Comparison of ENCODE assay signal across 8 cellular contexts in the genomic region with DNA sequence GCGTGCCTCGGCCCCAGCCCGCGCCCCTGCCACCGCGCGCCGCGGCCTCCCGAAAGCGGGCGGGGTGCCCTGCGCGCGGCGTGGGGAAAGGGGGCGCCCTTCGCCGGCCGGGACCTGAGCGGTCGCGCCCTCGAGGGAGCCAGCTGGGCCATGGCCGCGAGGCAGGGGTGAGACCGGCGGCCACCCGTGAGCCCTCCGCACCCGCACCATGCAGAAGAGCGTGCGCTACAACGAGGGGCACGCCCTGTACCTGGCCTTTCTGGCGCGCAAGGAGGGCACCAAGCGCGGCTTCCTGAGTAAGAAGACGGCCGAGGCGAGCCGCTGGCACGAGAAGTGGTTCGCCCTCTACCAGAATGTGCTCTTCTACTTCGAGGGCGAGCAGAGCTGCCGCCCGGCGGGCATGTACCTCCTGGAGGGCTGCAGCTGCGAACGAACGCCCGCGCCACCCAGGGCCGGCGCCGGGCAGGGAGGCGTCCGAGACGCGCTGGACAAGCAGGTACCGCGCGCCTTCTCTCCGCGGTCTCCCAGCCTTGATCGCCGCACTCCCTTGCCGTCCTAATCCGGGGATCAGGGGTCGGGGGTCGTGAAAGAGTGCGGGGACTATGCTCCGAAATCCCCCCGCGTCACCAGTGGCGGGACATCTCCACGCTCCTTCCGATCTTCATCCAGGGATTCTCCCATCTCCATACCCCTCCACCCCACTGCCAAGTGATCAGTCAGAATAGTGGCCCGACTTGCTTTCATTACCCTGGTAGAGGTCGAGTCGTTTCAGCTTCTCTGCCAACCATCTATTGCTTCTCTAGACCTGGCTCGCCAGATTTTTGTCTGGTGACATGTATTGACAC. TPM values are rescaled to one million over a fixed set of nuclear protein-coding genes. Genes with fewer than 3 reads are reported as not detected.
DNase-seq lines count a peak whose midpoint lies in the region; ATAC-seq and TF ChIP-seq lines count a peak whose summit lies in the region.

No MANE protein-coding gene starts in this region.

- peak overlapping the region; percentile 90 to 95 for H3K4me3 Mint-ChIP-seq in activated T-cell treated with anti-CD3 and anti-CD28 coated beads, Interleukin-2, amount 50 U/mL, for 72 hours
- H3K4me3 Mint-ChIP-seq in nephron: peak overlapping the region; percentile 75 to 77 (median 76)

- peak overlapping the region; percentile 52 for H3K4me3 ChIP-seq in fibroblast of the aortic adventitia (ENCODE audit: low read depth, low read length)

- peak; percentile 28 for DNase-seq in 8988T
- DNase-seq in HT-29 (ENCODE audit: low spot score): peak; percentile 85
- peak; percentile 66 to 71 for DNase-seq in activated T-cell treated with anti-CD3 and anti-CD28 coated beads, Interleukin-2, amount 50 U/mL, for 72 hours
- no peak for DNase-seq in fibroblast of the aortic adventitia (ENCODE audit: low read depth)
- DNase-seq in substantia nigra (lab: John Stamatoyannopoulos, UW): peak in 37 of 49 donors; percentile 17 to 84 (median 42)
- no peak for DNase-seq in Ammon's horn (ENCODE audit: low spot score)

- H3K36me3 Mint-ChIP-seq in activated T-cell treated with anti-CD3 and anti-CD28 coated beads, Interleukin-2, amount 50 U/mL, for 72 hours (ENCODE audit: insufficient read depth in 2 of 2): peaks cover 8 to 9% of the 10 kb centered on the region in 2 donors
- no peaks in the 10 kb centered on the region for H3K36me3 Mint-ChIP-seq in nephron (ENCODE audit: low read depth)

- peaks cover 55% of the 10 kb centered on the region for H3K4me1 Mint-ChIP-seq in activated T-cell treated with anti-CD3 and anti-CD28 coated beads, Interleukin-2, amount 50 U/mL, for 72 hours (ENCODE audit: low read depth)
- H3K4me1 Mint-ChIP-seq in nephron: peaks cover 16% of the 10 kb centered on the region

- ATAC-seq in activated T-cell treated with anti-CD3 and anti-CD28 coated beads, Interleukin-2, amount 50 U/mL, for 72 hours (replicated peaks in 1 of 2): peak; percentile 65 to 68
- no peak for ATAC-seq in GM21423 (IDR thresholded peaks at IDR 0.05; ENCODE audit: unreplicated experiment)

- H3K27ac Mint-ChIP-seq in activated T-cell treated with anti-CD3 and anti-CD28 coated beads, Interleukin-2, amount 50 U/mL, for 72 hours: peak overlapping the region; percentile 17
- no peak overlapping the region for H3K27ac Mint-ChIP-seq in nephron

- H3K27ac ChIP-seq in substantia nigra (ENCODE audit: low read depth, low read length, poor library complexity, severe bottlenecking): peak overlapping the region; percentile 87

- TF ChIP-seq CTCF in fibroblast of the aortic adventitia (IDR thresholded peaks at IDR 0.05; ENCODE audit: insufficient read depth, low read length): no peak
- peak in 1 of 3 experiments; percentile 6 for TF ChIP-seq CTCF in nephron (IDR thresholded peaks at IDR 0.05; ENCODE audit: unreplicated experiment in 3 of 3)

- H3K9me3 Mint-ChIP-seq in activated T-cell treated with anti-CD3 and anti-CD28 coated beads, Interleukin-2, amount 50 U/mL, for 72 hours: no peaks in the 10 kb centered on the region
- peaks cover 5% of the 10 kb centered on the region for H3K9me3 Mint-ChIP-seq in nephron

- H3K27me3 Mint-ChIP-seq in activated T-cell treated with anti-CD3 and anti-CD28 coated beads, Interleukin-2, amount 50 U/mL, for 72 hours (ENCODE audit: low read depth): peaks cover 7% of the 10 kb centered on the region
- peaks cover 92% of the 10 kb centered on the region for H3K27me3 Mint-ChIP-seq in nephron (ENCODE audit: low read depth)

RNA-seq across cellular contexts. Expression of a gene that starts 0.6 kb away (rescaled TPM):
- 8.8 and 10.3 TPM in 2 replicates for total RNA-seq in HT-29 (2014; rRNA removed; shearing (Covaris generic))
- total RNA-seq in activated T-cell treated with anti-CD3 and anti-CD28 coated beads, Interleukin-2, amount 50 U/mL, for 72 hours: 10 to 100 TPM; 19.9 to 20.5 TPM
- total RNA-seq in fibroblast of the aortic adventitia (ENCODE audit: low replicate concordance): 0.49 and 3.3 TPM in 2 replicates

Comparison
In these comparisons a context has a peak if more than half of its experiments do, and no peak if none do; other contexts are left out.
1. DNase-seq: peak in 8988T (single experiment), HT-29 (single experiment), activated T-cell treated with anti-CD3 and anti-CD28 coated beads, Interleukin-2, amount 50 U/mL, for 72 hours (2 of 2) and substantia nigra (37 of 49); none in fibroblast of the aortic adventitia (single experiment) and Ammon's horn (single experiment).